Comparison of ENCODE assay signal across 7 cellular contexts in genomic region chr11:3083321-3083720, GRCh38.
"Had no signal": no experiment of that assay in that cellular context is flagged by ENCODE, and none has a peak within 500 bp of the region (broad histone marks: within the 10 kb centered on the region; RNA-seq: fewer than 3 reads in every experiment).

No MANE protein-coding gene starts in this region.

- H3K27ac ChIP-seq: HL-60 had no signal

- DNase-seq: H9, HCEC 1CT had no signal

- FAIRE-seq: H1, H54, HepG2 had no signal

- H2AFZ ChIP-seq: GM23338 had no signal

- H3K4me3 ChIP-seq: GM23338 had no signal

- H3K4me2 ChIP-seq: GM23338 had no signal

- ATAC-seq: GM23338, HepG2 had no signal
